In genomic region chr2:182186132-182186735, GRCh38 we compare ENCODE assay signal across 8 cellular contexts.
A peak's percentile ranks its signal among the peaks of the same experiment; 100 is the strongest.
DNase-seq lines count a peak whose midpoint lies in the region; ATAC-seq and TF ChIP-seq lines count a peak whose summit lies in the region.

No MANE protein-coding gene starts in this region.

- H3K4me1 ChIP-seq in OCI-LY1 (ENCODE audit: insufficient read depth, low read length, severe bottlenecking), result no peaks in the 10 kb centered on the region

- no peak overlapping the region for H2AFZ ChIP-seq in OCI-LY1 (ENCODE audit: low read length)

- H3K9me2 ChIP-seq in OCI-LY1 (ENCODE audit: low read depth, low read length), result no peaks in the 10 kb centered on the region

- no peaks in the 10 kb centered on the region for H3K36me3 ChIP-seq in OCI-LY1 (ENCODE audit: insufficient read depth, low read length)

- no peak overlapping the region for H3K9ac ChIP-seq in OCI-LY1 (ENCODE audit: low read length)

- H3K79me2 ChIP-seq in OCI-LY1 (ENCODE audit: insufficient read depth, low read length), result no peaks in the 10 kb centered on the region

- peak; percentile 57 for ATAC-seq in GM18520 (IDR thresholded peaks at IDR 0.05; ENCODE audit: unreplicated experiment)

- H3K27me3 ChIP-seq in OCI-LY1 (ENCODE audit: insufficient read depth, low read length), result no peaks in the 10 kb centered on the region

- DNase-seq in AG09309 (ENCODE audit: low read depth) (no peak), HT-29 (ENCODE audit: low spot score) (peak; percentile 77), dermis microvascular lymphatic vessel endothelial cell (ENCODE audit: low read depth in 2 of 2) (peak; percentile 21 to 47), middle frontal gyrus (ENCODE audit: extremely low spot score, low spot score) (peak; percentile 69), activated gamma-delta T cell (lab: John Stamatoyannopoulos, UW) (no peak)
- DNase-seq in stimulated activated CD4-positive, alpha-beta T cell treated with anti-CD3 and anti-CD28 coated beads, Interleukin-15, amount 100 ng/mL, for 24 hours, result no peak

- no peaks in the 10 kb centered on the region for H4K20me1 ChIP-seq in OCI-LY1 (ENCODE audit: insufficient read depth, low read length)

- no peak overlapping the region for H3K4me2 ChIP-seq in OCI-LY1 (ENCODE audit: low read length)

- H3F3A ChIP-seq in OCI-LY1 (ENCODE audit: insufficient read depth, low read length), result no peaks in the 10 kb centered on the region

- no peaks in the 10 kb centered on the region for H3K9me3 ChIP-seq in OCI-LY1 (ENCODE audit: low read length)

- H3K4me3 ChIP-seq in AG09309 (ENCODE audit: control insufficient read depth, low read depth, low read length) (no peak overlapping the region), OCI-LY1 (ENCODE audit: low read depth, low read length, poor library complexity, severe bottlenecking) (no peak overlapping the region)

- H3K27ac ChIP-seq in OCI-LY1 (ENCODE audit: low read depth, low read length, poor library complexity, severe bottlenecking), result no peak overlapping the region

- peak; percentile 40 for TF ChIP-seq CTCF in AG09309 (IDR thresholded peaks at IDR 0.05; ENCODE audit: control insufficient read depth, insufficient read depth, low read depth, low read length, missing control alignments)
- TF ChIP-seq CTCF in OCI-LY1 (IDR thresholded peaks at IDR 0.05; ENCODE audit: low read length), result peak; percentile 73

Comparison
In these comparisons a context has a peak if more than half of its experiments do, and no peak if none do; other contexts are left out.
1. DNase-seq: peak in HT-29 (single experiment), dermis microvascular lymphatic vessel endothelial cell (2 of 2) and middle frontal gyrus (single experiment); none in AG09309 (single experiment), stimulated activated CD4-positive, alpha-beta T cell treated with anti-CD3 and anti-CD28 coated beads, Interleukin-15, amount 100 ng/mL, for 24 hours (single experiment) and activated gamma-delta T cell (single experiment).